Comparison of ENCODE assay signal across 11 cellular contexts in genomic region chr3:11553436-11554235, GRCh38.
DNase-seq lines count a peak whose midpoint lies in the region; ATAC-seq, FAIRE-seq and TF ChIP-seq lines count a peak whose summit lies in the region.
"Had no signal": no experiment of that assay in that cellular context is flagged by ENCODE, and none has a peak within 500 bp of the region (broad histone marks: within the 10 kb centered on the region; RNA-seq: fewer than 3 reads in every experiment).

No MANE protein-coding gene starts in this region.

- no peaks in the 10 kb centered on the region for H3K27me3 Mint-ChIP-seq in activated CD4-positive, alpha-beta memory T cell treated with anti-CD3 and anti-CD28 coated beads, Interleukin-2, amount 10 ng/mL, durations not matched to agents 7 days and 5 days
- H3K27me3 Mint-ChIP-seq: stimulated activated naive CD8-positive, alpha-beta T cell treated with anti-CD3 and anti-CD28 coated beads, Interleukin-15, amount 100 ng/mL, for 72 hours had no signal

- H3K4me1 Mint-ChIP-seq in activated CD4-positive, alpha-beta memory T cell treated with anti-CD3 and anti-CD28 coated beads, Interleukin-2, amount 10 ng/mL, durations not matched to agents 7 days and 5 days: no peaks in the 10 kb centered on the region

- H3K9me1 ChIP-seq in endothelial cell of umbilical vein (replicated peaks; ENCODE audit: control insufficient read depth, extremely low read depth, insufficient read depth, low read length): no peaks in the 10 kb centered on the region

- WGBS in testis, 2 donors: 43 to 48% methylated on average over 7 to 17 of the region's 17 CpGs

- dilution Hi-C loops in endothelial cell of umbilical vein (cut with MboI; ENCODE audit: extremely low pct_ligation_motif_present, low sequenced_read_pairs): no loop called here

- 0 out of 2 replicates have a peak, but pooled peaks cover 9% of the 10 kb centered on the region for H3K79me2 ChIP-seq in PC-3 (ENCODE audit: low read length)
- H3K79me2 ChIP-seq in endothelial cell of umbilical vein (ENCODE audit: control insufficient read depth, insufficient read depth, low read length): peaks cover 23% of the 10 kb centered on the region

- H3K9ac ChIP-seq in PC-3 (ENCODE audit: low read length): no peak overlapping the region
- no peak overlapping the region for H3K9ac ChIP-seq in endothelial cell of umbilical vein (replicated peaks; ENCODE audit: extremely low read depth, insufficient read depth, low read length)

- POLR2A ChIA-PET in PC-3 (lab: Charles Lee; ENCODE audit: unreplicated experiment): no interaction called here
- POLR2A ChIA-PET in endothelial cell of umbilical vein (lab: Charles Lee): no interaction called here
- POLR2A ChIA-PET in activated CD4-positive, alpha-beta memory T cell treated with anti-CD3 and anti-CD28 coated beads, Interleukin-2, amount 10 ng/mL, durations not matched to agents 7 days and 5 days (lab: Charles Lee): no interaction called here

- H3K36me3 Mint-ChIP-seq in activated CD4-positive, alpha-beta memory T cell treated with anti-CD3 and anti-CD28 coated beads, Interleukin-2, amount 10 ng/mL, durations not matched to agents 7 days and 5 days (ENCODE audit: low read depth): peaks cover 33% of the 10 kb centered on the region

- H3K9me3 Mint-ChIP-seq in activated CD4-positive, alpha-beta memory T cell treated with anti-CD3 and anti-CD28 coated beads, Interleukin-2, amount 10 ng/mL, durations not matched to agents 7 days and 5 days: no peaks in the 10 kb centered on the region
- H3K9me3 Mint-ChIP-seq: stimulated activated naive CD8-positive, alpha-beta T cell treated with anti-CD3 and anti-CD28 coated beads, Interleukin-15, amount 100 ng/mL, for 72 hours had no signal

- H3K27ac Mint-ChIP-seq in activated CD4-positive, alpha-beta memory T cell treated with anti-CD3 and anti-CD28 coated beads, Interleukin-2, amount 10 ng/mL, durations not matched to agents 7 days and 5 days: no peak overlapping the region

- H3K27me3 ChIP-seq in PC-3 (ENCODE audit: low read length): no peaks in the 10 kb centered on the region
- no peaks in the 10 kb centered on the region for H3K27me3 ChIP-seq in endothelial cell of umbilical vein (ENCODE audit: control insufficient read depth in 2 of 2, insufficient read depth in 2 of 2, low read length in 2 of 2)
- no peaks in the 10 kb centered on the region for H3K27me3 ChIP-seq in testis

- H4K20me1 ChIP-seq in PC-3 (ENCODE audit: low read length) (no peaks in the 10 kb centered on the region; the same call in 1 of the 2 replicates), endothelial cell of umbilical vein (replicated peaks; ENCODE audit: control insufficient read depth, extremely low read depth, insufficient read depth, low read length) (no peaks in the 10 kb centered on the region)

- CTCF ChIA-PET in PC-3 (lab: Charles Lee) (no interaction called here), endothelial cell of umbilical vein (lab: Charles Lee) (interaction anchor here (1.0 to 3.4 kb wide), 5 partner anchors 15 to 174 kb away, joined by 3 to 19 read pairs (median 3); partner anchors contain the start of gene VGLL4)
- CTCF ChIA-PET in activated CD4-positive, alpha-beta memory T cell treated with anti-CD3 and anti-CD28 coated beads, Interleukin-2, amount 10 ng/mL, durations not matched to agents 7 days and 5 days (lab: Charles Lee): no interaction called here

- H3K4me1 ChIP-seq in PC-3 (ENCODE audit: insufficient read depth, low read length): no peaks in the 10 kb centered on the region
- peaks cover 34% of the 10 kb centered on the region for H3K4me1 ChIP-seq in endothelial cell of umbilical vein (ENCODE audit: control insufficient read depth, extremely low read depth, insufficient read depth, low read length)
- H3K4me1 ChIP-seq in testis: peaks cover 52% of the 10 kb centered on the region

- TF ChIP-seq CTCF in PC-3 (conservative IDR thresholded peaks at IDR 0.05; ENCODE audit: low read depth, low read length) (no peak), endothelial cell of umbilical vein (IDR thresholded peaks at IDR 0.05; ENCODE audit: extremely low read depth in 1 of 2, insufficient read depth in 1 of 2, low read depth in 1 of 2, low read length in 2 of 2) (no peak), testis (IDR thresholded peaks at IDR 0.05) (no peak)

- H3F3A ChIP-seq in PC-3 (ENCODE audit: low read length, unreplicated experiment): no peaks in the 10 kb centered on the region

- H3K36me3 ChIP-seq in PC-3 (ENCODE audit: low read depth, low read length) (peaks cover 13% of the 10 kb centered on the region; the same call in 1 of the 2 replicates), endothelial cell of umbilical vein (ENCODE audit: control insufficient read depth in 2 of 2, extremely low read depth in 1 of 2, insufficient read depth in 2 of 2, low read length in 2 of 2) (peaks cover 2 to 21% of the 10 kb centered on the region in 2 experiments), testis (ENCODE audit: low read depth, missing control alignments) (no peaks in the 10 kb centered on the region)

- H3K27ac ChIP-seq in PC-3 (ENCODE audit: low read length) (no peak overlapping the region), endothelial cell of umbilical vein (ENCODE audit: insufficient read depth, low read depth, low read length) (no peak overlapping the region), testis (peak overlapping the region; percentile 69 to 80)

- TF ChIP-seq POLR2A in endothelial cell of umbilical vein (IDR thresholded peaks at IDR 0.05; ENCODE audit: low read depth, low read length) (no peak), testis (IDR thresholded peaks at IDR 0.05) (no peak)

- peak; percentile 47 for FAIRE-seq in endothelial cell of umbilical vein (lab: Jason Lieb, UNC)

- 0 out of 2 replicates have a peak, but pooled peaks have one; percentile 18 for ATAC-seq in PC-3
- no peak for ATAC-seq in GM21825 (IDR thresholded peaks at IDR 0.05; ENCODE audit: unreplicated experiment)
- ATAC-seq: stimulated activated naive CD8-positive, alpha-beta T cell treated with anti-CD3 and anti-CD28 coated beads, Interleukin-15, amount 100 ng/mL, for 72 hours had no signal

- H3K4me3 Mint-ChIP-seq in activated CD4-positive, alpha-beta memory T cell treated with anti-CD3 and anti-CD28 coated beads, Interleukin-2, amount 10 ng/mL, durations not matched to agents 7 days and 5 days: no peak overlapping the region
- H3K4me3 Mint-ChIP-seq: stimulated activated naive CD8-positive, alpha-beta T cell treated with anti-CD3 and anti-CD28 coated beads, Interleukin-15, amount 100 ng/mL, for 72 hours had no signal

- DNase-seq in PC-3: no peak
- DNase-seq in endothelial cell of umbilical vein (ENCODE audit: low read depth, low spot score): peak; percentile 46
- DNase-seq in midbrain (lab: John Stamatoyannopoulos, UW): peak; percentile 37
- peak; percentile 81 for DNase-seq in testis
- no peak for DNase-seq in activated CD4-positive, alpha-beta memory T cell treated with anti-CD3 and anti-CD28 coated beads, Interleukin-2, amount 10 ng/mL, durations not matched to agents 7 days and 5 days
- no peak for DNase-seq in islet precursor cell
- DNase-seq in 8988T: no peak
- DNase-seq: activated CD4-positive, alpha-beta T cell treated with anti-CD3 and anti-CD28 coated beads for 48 hours; activated effector memory CD4-positive, alpha-beta T cell treated with Interleukin-2 at 50 U/mL for 16 hours; stimulated activated naive CD8-positive, alpha-beta T cell treated with anti-CD3 and anti-CD28 coated beads, Interleukin-15, amount 100 ng/mL, for 72 hours had no signal

- H3K9me3 ChIP-seq in PC-3 (ENCODE audit: low read length): no peaks in the 10 kb centered on the region
- H3K9me3 ChIP-seq in endothelial cell of umbilical vein (replicated peaks; ENCODE audit: control insufficient read depth, insufficient read depth, low read length): no peaks in the 10 kb centered on the region
- no peaks in the 10 kb centered on the region for H3K9me3 ChIP-seq in testis

- intact Hi-C loops in PC-3 (cut with micrococcal nuclease) (no loop called here), endothelial cell of umbilical vein (cut with micrococcal nuclease) (no loop called here), testis (cut with DNase I; ENCODE audit: low total_unique reads) (no loop called here)

- H3K4me2 ChIP-seq in PC-3 (ENCODE audit: low read length) (no peak overlapping the region), endothelial cell of umbilical vein (ENCODE audit: insufficient read depth, low read length) (no peak overlapping the region)

- H2AFZ ChIP-seq in PC-3 (ENCODE audit: low read length) (no peak overlapping the region), endothelial cell of umbilical vein (ENCODE audit: low read depth, low read length) (no peak overlapping the region)

- H3K4me3 ChIP-seq in PC-3 (ENCODE audit: low read length) (no peak overlapping the region), endothelial cell of umbilical vein (replicated peaks in 1 of 3; ENCODE audit: insufficient read depth in 1 of 3, low read depth in 1 of 3, low read length in 3 of 3) (no peak overlapping the region), testis (no peak overlapping the region)

- BruUV-seq in PC-3 (replicated peaks; lab: Mats Ljungman, UMichigan) (no TSS peak), endothelial cell of umbilical vein (replicated peaks; lab: Mats Ljungman, UMichigan) (no TSS peak)

- no peaks in the 10 kb centered on the region for H3K9me2 ChIP-seq in PC-3 (replicated peaks; ENCODE audit: low read length)

TF ChIP-seq in endothelial cell of umbilical vein, 7 proteins besides CTCF, POLR2A, EP300 and RAD21:
- TF ChIP-seq JUN (IDR thresholded peaks at IDR 0.05; ENCODE audit: borderline replicate concordance, insufficient read depth, insufficient read length, low read depth) (no peak), MYC (IDR thresholded peaks at IDR 0.05; ENCODE audit: low read depth, low read length) (no peak), MAX (IDR thresholded peaks at IDR 0.05; ENCODE audit: insufficient read depth, insufficient read length) (no peak), POLR2AphosphoS5 (IDR thresholded peaks at IDR 0.05; ENCODE audit: insufficient read depth, low read depth, low read length) (no peak), GATA2 (IDR thresholded peaks at IDR 0.05; ENCODE audit: insufficient read depth, insufficient read length, low read depth, low read length) (no peak), EZH2 (IDR thresholded peaks at IDR 0.05; ENCODE audit: borderline replicate concordance, low read depth, low read length, severe bottlenecking) (no peak), FOS (IDR thresholded peaks at IDR 0.05; ENCODE audit: borderline replicate concordance, insufficient read depth, low read length) (no peak)

Comparison
In these comparisons a context has a peak if more than half of its experiments do, and no peak if none do; other contexts are left out.
1. DNase-seq: peak in endothelial cell of umbilical vein (single experiment), midbrain (single experiment) and testis (single experiment); none in PC-3 (single experiment), activated CD4-positive, alpha-beta memory T cell treated with anti-CD3 and anti-CD28 coated beads, Interleukin-2, amount 10 ng/mL, durations not matched to agents 7 days and 5 days (single experiment), islet precursor cell (single experiment) and 8988T (single experiment).
2. H3K27ac ChIP-seq: peak in testis (2 of 2); none in PC-3 (single experiment) and endothelial cell of umbilical vein (single experiment).